ENCODE assay signal across 19 cellular contexts in genomic region chr11:69129647-69130046, GRCh38. TPM values are rescaled to one million over a fixed set of nuclear protein-coding genes. Genes with fewer than 3 reads are reported as not detected.
DNase-seq lines count a peak whose midpoint lies in the region; ATAC-seq and TF ChIP-seq lines count a peak whose summit lies in the region.
"Had no signal": no experiment of that assay in that cellular context is flagged by ENCODE, and none has a peak within 500 bp of the region (broad histone marks: within the 10 kb centered on the region; RNA-seq: fewer than 3 reads in every experiment).

No MANE protein-coding gene starts in this region.

- peaks cover 24% of the 10 kb centered on the region for H3K4me1 Mint-ChIP-seq in activated naive CD4-positive, alpha-beta T cell treated with anti-CD3 and anti-CD28 coated beads, Interleukin-2, amount 50 U/mL, for 24 hours
- H3K4me1 Mint-ChIP-seq in WTC11 (peaks cover 10% of the 10 kb centered on the region), type B pancreatic cell (ENCODE audit: unreplicated experiment) (peaks cover 1% of the 10 kb centered on the region)
- peaks cover 13% of the 10 kb centered on the region for H3K4me1 Mint-ChIP-seq in activated CD4-positive, alpha-beta memory T cell treated with anti-CD3 and anti-CD28 coated beads for 36 hours (ENCODE audit: low read depth)

- H3K36me3 Mint-ChIP-seq in activated naive CD4-positive, alpha-beta T cell treated with anti-CD3 and anti-CD28 coated beads, Interleukin-2, amount 50 U/mL, for 24 hours, result peaks cover 2% of the 10 kb centered on the region
- H3K36me3 Mint-ChIP-seq in WTC11 (peaks cover 32% of the 10 kb centered on the region), type B pancreatic cell (no peaks in the 10 kb centered on the region)
- H3K36me3 Mint-ChIP-seq in activated CD4-positive, alpha-beta memory T cell treated with anti-CD3 and anti-CD28 coated beads for 36 hours, result peaks cover 5% of the 10 kb centered on the region
- H3K36me3 Mint-ChIP-seq: CD8-positive, alpha-beta memory T cell had no signal

- intact Hi-C loops in posterior vena cava (cut with DNase I), result loop anchor here in 1 of 2 donors (5.0 kb wide), 1 partner anchor 1793 kb away; no protein-coding TSS in a partner anchor
- intact Hi-C loops in activated CD4-positive, alpha-beta memory T cell treated with anti-CD3 and anti-CD28 coated beads for 36 hours (cut with micrococcal nuclease), result no loop called here

- TF ChIP-seq CTCF in WTC11 (IDR thresholded peaks at IDR 0.05) (no peak), type B pancreatic cell (conservative IDR thresholded peaks at IDR 0.05) (no peak)

- peak overlapping the region; percentile 46 for H3K27ac Mint-ChIP-seq in activated naive CD4-positive, alpha-beta T cell treated with anti-CD3 and anti-CD28 coated beads, Interleukin-2, amount 50 U/mL, for 24 hours
- H3K27ac Mint-ChIP-seq in WTC11, result peak overlapping the region; percentile 76; the same call in 1 of the 2 replicates
- H3K27ac Mint-ChIP-seq in type B pancreatic cell, result no peak overlapping the region
- H3K27ac Mint-ChIP-seq in activated CD4-positive, alpha-beta memory T cell treated with anti-CD3 and anti-CD28 coated beads for 36 hours, result no peak overlapping the region
- H3K27ac Mint-ChIP-seq: B cell had no signal

- no peak for ATAC-seq in WTC11
- ATAC-seq: A549, K562 had no signal

- no peak overlapping the region for H3K4me3 Mint-ChIP-seq in activated naive CD4-positive, alpha-beta T cell treated with anti-CD3 and anti-CD28 coated beads, Interleukin-2, amount 50 U/mL, for 24 hours
- H3K4me3 Mint-ChIP-seq in WTC11, result no peak overlapping the region
- H3K4me3 Mint-ChIP-seq in type B pancreatic cell, result no peak overlapping the region
- no peak overlapping the region for H3K4me3 Mint-ChIP-seq in activated CD4-positive, alpha-beta memory T cell treated with anti-CD3 and anti-CD28 coated beads for 36 hours
- H3K4me3 Mint-ChIP-seq: B cell; CD8-positive, alpha-beta memory T cell had no signal

- POLR2A ChIA-PET in WTC11 (lab: Charles Lee), result no interaction called here
- POLR2A ChIA-PET in activated CD4-positive, alpha-beta memory T cell treated with anti-CD3 and anti-CD28 coated beads for 36 hours (lab: Charles Lee), result no interaction called here

- CTCF ChIA-PET in WTC11 (lab: Charles Lee), result interaction anchor here (3.0 kb wide), 1 partner anchor 164 kb away, joined by 27 read pairs; the partner anchor contains the start of gene MYEOV
- CTCF ChIA-PET in activated CD4-positive, alpha-beta memory T cell treated with anti-CD3 and anti-CD28 coated beads for 36 hours (lab: Charles Lee), result no interaction called here

- no peaks in the 10 kb centered on the region for H3K27me3 Mint-ChIP-seq in activated naive CD4-positive, alpha-beta T cell treated with anti-CD3 and anti-CD28 coated beads, Interleukin-2, amount 50 U/mL, for 24 hours
- H3K27me3 Mint-ChIP-seq in WTC11 (ENCODE audit: low read depth) (peaks cover 8% of the 10 kb centered on the region; the same call in 1 of the 2 replicates), type B pancreatic cell (no peaks in the 10 kb centered on the region)
- no peaks in the 10 kb centered on the region for H3K27me3 Mint-ChIP-seq in activated CD4-positive, alpha-beta memory T cell treated with anti-CD3 and anti-CD28 coated beads for 36 hours
- H3K27me3 Mint-ChIP-seq: B cell had no signal

- peaks cover 4% of the 10 kb centered on the region for H3K9me3 Mint-ChIP-seq in activated naive CD4-positive, alpha-beta T cell treated with anti-CD3 and anti-CD28 coated beads, Interleukin-2, amount 50 U/mL, for 24 hours
- H3K9me3 Mint-ChIP-seq in WTC11, result peaks cover 39% of the 10 kb centered on the region
- H3K9me3 Mint-ChIP-seq in type B pancreatic cell, result peaks cover 6% of the 10 kb centered on the region
- H3K9me3 Mint-ChIP-seq in activated CD4-positive, alpha-beta memory T cell treated with anti-CD3 and anti-CD28 coated beads for 36 hours, result peaks cover 22% of the 10 kb centered on the region

- DNase-seq in activated naive CD4-positive, alpha-beta T cell (lab: John Stamatoyannopoulos, UW), result no peak
- DNase-seq in WTC11 (ENCODE audit: low spot score), result peak; percentile 2
- peak; percentile 58 for DNase-seq in posterior vena cava (ENCODE audit: low spot score)
- no peak for DNase-seq in NCI-H524 treated with DMSO at 0.1 percent for 48 hours (lab: John Stamatoyannopoulos, UW)
- DNase-seq in type B pancreatic cell (ENCODE audit: extremely low spot score, unreplicated experiment), result no peak
- no peak for DNase-seq in activated CD4-positive, alpha-beta memory T cell treated with anti-CD3 and anti-CD28 coated beads for 36 hours
- DNase-seq: CD8-positive, alpha-beta memory T cell; COR-L47; DMS153; DMS79; GDM1; HCEC 1CT; IMR-90 had no signal

TF ChIP-seq in WTC11, 78 proteins besides CTCF, POLR2A, EP300 and RAD21 (continues in another document):
- TF ChIP-seq ATF1 (CRISPR knock-in tag; IDR thresholded peaks at IDR 0.05) (no peak), ATF6 (CRISPR knock-in tag; IDR thresholded peaks at IDR 0.05) (no peak), ARID4B (CRISPR knock-in tag; IDR thresholded peaks at IDR 0.05; ENCODE audit: borderline replicate concordance) (no peak), SMAD3 (CRISPR knock-in tag; IDR thresholded peaks at IDR 0.05; ENCODE audit: borderline replicate concordance) (no peak), E2F5 (CRISPR knock-in tag; IDR thresholded peaks at IDR 0.05) (no peak), ZNF317 (CRISPR knock-in tag; IDR thresholded peaks at IDR 0.05; ENCODE audit: borderline replicate concordance, low read depth) (no peak), HMGA2 (CRISPR knock-in tag; IDR thresholded peaks at IDR 0.05) (no peak)

RNA-seq across cellular contexts. Expression of gene SMIM38, which starts 26.1 kb away (rescaled TPM):
- total RNA-seq in WTC11 (2021) (0.39 to 1.4 TPM (median 0.98 TPM) in 3 replicates), posterior vena cava (1 to 10 TPM in 1 of 2 donors, under 1 TPM in 1; 0.76 to 1.4 TPM), type B pancreatic cell (ENCODE audit: low replicate concordance) (0.52 and 5.3 TPM in 2 replicates)
- 1 to 10 TPM; 1.5 to 1.8 TPM for total RNA-seq in activated CD4-positive, alpha-beta memory T cell treated with anti-CD3 and anti-CD28 coated beads for 36 hours
- total RNA-seq: Daoy, HT1080 had no signal

Comparison
In these comparisons a context has a peak if more than half of its experiments do, and no peak if none do; other contexts are left out.
1. H3K27ac Mint-ChIP-seq: peak in activated naive CD4-positive, alpha-beta T cell treated with anti-CD3 and anti-CD28 coated beads, Interleukin-2, amount 50 U/mL, for 24 hours (single experiment) and WTC11 (single experiment); none in type B pancreatic cell (single experiment) and activated CD4-positive, alpha-beta memory T cell treated with anti-CD3 and anti-CD28 coated beads for 36 hours (single experiment).
2. DNase-seq: peak in WTC11 (single experiment) and posterior vena cava (single experiment); none in activated naive CD4-positive, alpha-beta T cell (0 of 4), NCI-H524 treated with DMSO at 0.1 percent for 48 hours (single experiment), type B pancreatic cell (single experiment) and activated CD4-positive, alpha-beta memory T cell treated with anti-CD3 and anti-CD28 coated beads for 36 hours (single experiment).